Comparison of ENCODE assay signal across 1 cellular context in genomic region chr17:12789075-12789975, GRCh38.
TF ChIP-seq lines count a peak whose summit lies in the region.

TSS of gene ARHGAP44 (plus strand) at chr17:12789498. CDS start at chr17:12789839, 341 bp downstream.

TF ChIP-seq in GM23338, 12 proteins besides CTCF, POLR2A, EP300 and RAD21 (continued from another document):
- TF ChIP-seq ZNF462 (CRISPR knock-in tag; IDR thresholded peaks at IDR 0.05): no peak
- no peak for TF ChIP-seq STAT1 (IDR thresholded peaks at IDR 0.05; ENCODE audit: unreplicated experiment)
- TF ChIP-seq CREB1 (CRISPR knock-in tag; IDR thresholded peaks at IDR 0.05; ENCODE audit: low read depth): no peak
